Comparison of ENCODE assay signal across 24 cellular contexts in the genomic region with DNA sequence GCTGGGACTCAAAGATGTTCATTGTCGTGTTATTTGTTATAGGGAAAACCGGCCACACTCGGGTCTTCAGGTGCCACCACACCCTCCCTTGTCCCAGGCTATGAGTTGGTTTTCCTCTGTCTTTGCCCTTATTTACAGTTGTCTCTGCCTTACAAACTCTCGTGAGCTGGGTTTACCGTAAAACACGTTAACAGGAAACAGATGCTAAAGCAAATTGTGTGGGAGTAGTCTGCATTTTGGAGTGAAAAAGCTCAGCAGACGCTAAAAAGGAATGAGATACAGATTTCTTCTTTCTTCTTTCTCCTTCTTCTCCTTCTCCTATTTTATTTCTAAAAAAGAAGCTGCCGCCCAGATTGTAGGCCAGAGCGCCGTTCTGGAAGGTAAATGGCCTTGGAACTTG. TPM values are rescaled to one million over a fixed set of nuclear protein-coding genes. Genes with fewer than 3 reads are reported as not detected.
"Had no signal": no experiment of that assay in that cellular context is flagged by ENCODE, and none has a peak within 500 bp of the region (broad histone marks: within the 10 kb centered on the region; RNA-seq: fewer than 3 reads in every experiment).

No MANE protein-coding gene starts in this region.

- H3K36me3 Mint-ChIP-seq: activated CD8-positive, alpha-beta memory T cell treated with anti-CD3 and anti-CD28 coated beads, Interleukin-2, amount 10 ng/mL, durations not matched to agents 7 days and 5 days; activated naive CD4-positive, alpha-beta T cell treated with anti-CD3 and anti-CD28 coated beads, Interleukin-2, amount 10 ng/mL, durations not matched to agents 7 days and 5 days; memory B cell had no signal

- H3K4me3 Mint-ChIP-seq: activated CD4-positive, alpha-beta T cell treated with anti-CD3 and anti-CD28 coated beads, Interleukin-2, amount 10 ng/mL, durations not matched to agents 24 days and 14 days; activated CD8-positive, alpha-beta memory T cell treated with anti-CD3 and anti-CD28 coated beads, Interleukin-2, amount 10 ng/mL, durations not matched to agents 7 days and 5 days; activated CD8-positive, alpha-beta T cell treated with anti-CD3 and anti-CD28 coated beads for 36 hours; activated naive CD4-positive, alpha-beta T cell treated with anti-CD3 and anti-CD28 coated beads, Interleukin-2, amount 10 ng/mL, durations not matched to agents 7 days and 5 days; memory B cell; nephron progenitor cell; stimulated activated naive CD8-positive, alpha-beta T cell treated with anti-CD3 and anti-CD28 coated beads, Interleukin-15, Interleukin-2, amounts not matched to agents 100 ng/mL and 50 ng/mL, for 24 hours; T-helper 17 cell had no signal

- ATAC-seq: activated CD8-positive, alpha-beta memory T cell treated with anti-CD3 and anti-CD28 coated beads, Interleukin-2, amount 10 ng/mL, durations not matched to agents 7 days and 5 days; activated CD8-positive, alpha-beta T cell treated with anti-CD3 and anti-CD28 coated beads for 36 hours; gastrocnemius medialis; left cardiac atrium; right cardiac atrium; T-helper 17 cell; upper lobe of right lung had no signal

- H3K4me1 Mint-ChIP-seq: activated CD4-positive, alpha-beta T cell treated with anti-CD3 and anti-CD28 coated beads, Interleukin-2, amount 10 ng/mL, durations not matched to agents 24 days and 14 days; activated naive CD4-positive, alpha-beta T cell treated with anti-CD3 and anti-CD28 coated beads, Interleukin-2, amount 10 ng/mL, durations not matched to agents 7 days and 5 days; T-helper 17 cell had no signal

- DNase-seq: activated CD4-positive, alpha-beta T cell treated with anti-CD3 and anti-CD28 coated beads, Interleukin-2, amount 10 ng/mL, durations not matched to agents 24 days and 14 days; activated CD8-positive, alpha-beta memory T cell treated with anti-CD3 and anti-CD28 coated beads, Interleukin-2, amount 10 ng/mL, durations not matched to agents 7 days and 5 days; activated CD8-positive, alpha-beta T cell treated with anti-CD3 and anti-CD28 coated beads for 36 hours; activated effector memory CD4-positive, alpha-beta T cell treated with anti-CD3 and anti-CD28 coated beads, Interleukin-2, amount 50 U/mL, for 16 hours; activated naive CD4-positive, alpha-beta T cell treated with anti-CD3 and anti-CD28 coated beads, Interleukin-2, amount 10 ng/mL, durations not matched to agents 7 days and 5 days; activated T-cell treated with anti-CD3 and anti-CD28 coated beads for 4 hours; erythroblast; gastrocnemius medialis; head of caudate nucleus; left cardiac atrium; nephron progenitor cell; right cardiac atrium; stimulated activated CD4-positive, alpha-beta T cell treated with anti-CD3 and anti-CD28 coated beads, Interleukin-12 subunit alpha, Interleukin-12 subunit beta, amount 100 ng/mL, for 4 hours; substantia nigra; T-helper 17 cell; thyroid gland; upper lobe of right lung had no signal

- H3K36me3 ChIP-seq: cardiac muscle cell, gastrocnemius medialis, thyroid gland, upper lobe of right lung had no signal

- H3K27me3 Mint-ChIP-seq: activated CD4-positive, alpha-beta T cell treated with anti-CD3 and anti-CD28 coated beads, Interleukin-2, amount 10 ng/mL, durations not matched to agents 24 days and 14 days; activated CD8-positive, alpha-beta T cell treated with anti-CD3 and anti-CD28 coated beads for 36 hours; stimulated activated naive CD8-positive, alpha-beta T cell treated with anti-CD3 and anti-CD28 coated beads, Interleukin-15, Interleukin-2, amounts not matched to agents 100 ng/mL and 50 ng/mL, for 24 hours; T-helper 17 cell had no signal

- H3K9me3 ChIP-seq: gastrocnemius medialis, thyroid gland, upper lobe of right lung had no signal

- H3K27me3 ChIP-seq: cardiac muscle cell, gastrocnemius medialis, thyroid gland had no signal

- H3K4me1 ChIP-seq: gastrocnemius medialis, parathyroid adenoma, thyroid gland, upper lobe of right lung had no signal

- H3K9ac ChIP-seq: parathyroid adenoma had no signal

- H3K4me3 ChIP-seq: cardiac muscle cell, gastrocnemius medialis, thyroid gland, upper lobe of right lung had no signal

- H3K9me3 Mint-ChIP-seq: activated CD4-positive, alpha-beta T cell treated with anti-CD3 and anti-CD28 coated beads, Interleukin-2, amount 10 ng/mL, durations not matched to agents 24 days and 14 days; activated CD8-positive, alpha-beta T cell treated with anti-CD3 and anti-CD28 coated beads for 36 hours; activated naive CD4-positive, alpha-beta T cell treated with anti-CD3 and anti-CD28 coated beads, Interleukin-2, amount 10 ng/mL, durations not matched to agents 7 days and 5 days; memory B cell; stimulated activated naive CD8-positive, alpha-beta T cell treated with anti-CD3 and anti-CD28 coated beads, Interleukin-15, Interleukin-2, amounts not matched to agents 100 ng/mL and 50 ng/mL, for 24 hours had no signal

- H3K27ac ChIP-seq: cardiac muscle cell, gastrocnemius medialis, parathyroid adenoma, thyroid gland, upper lobe of right lung had no signal

- H3K27ac Mint-ChIP-seq: activated CD4-positive, alpha-beta T cell treated with anti-CD3 and anti-CD28 coated beads, Interleukin-2, amount 10 ng/mL, durations not matched to agents 24 days and 14 days; activated CD8-positive, alpha-beta memory T cell treated with anti-CD3 and anti-CD28 coated beads, Interleukin-2, amount 10 ng/mL, durations not matched to agents 7 days and 5 days; activated CD8-positive, alpha-beta T cell treated with anti-CD3 and anti-CD28 coated beads for 36 hours; activated naive CD4-positive, alpha-beta T cell treated with anti-CD3 and anti-CD28 coated beads, Interleukin-2, amount 10 ng/mL, durations not matched to agents 7 days and 5 days; memory B cell; nephron progenitor cell; stimulated activated naive CD8-positive, alpha-beta T cell treated with anti-CD3 and anti-CD28 coated beads, Interleukin-15, Interleukin-2, amounts not matched to agents 100 ng/mL and 50 ng/mL, for 24 hours; T-helper 17 cell had no signal

RNA-seq across cellular contexts. Expression of gene APCDD1L, which starts 52.0 kb away (rescaled TPM):
- total RNA-seq: activated CD4-positive, alpha-beta T cell treated with anti-CD3 and anti-CD28 coated beads, Interleukin-2, amount 10 ng/mL, durations not matched to agents 24 days and 14 days; activated CD8-positive, alpha-beta memory T cell treated with anti-CD3 and anti-CD28 coated beads, Interleukin-2, amount 10 ng/mL, durations not matched to agents 7 days and 5 days; activated CD8-positive, alpha-beta T cell treated with anti-CD3 and anti-CD28 coated beads for 36 hours; cerebellum; liver; mononuclear cell; T-helper 17 cell; upper lobe of right lung had no signal
